In the genomic region with DNA sequence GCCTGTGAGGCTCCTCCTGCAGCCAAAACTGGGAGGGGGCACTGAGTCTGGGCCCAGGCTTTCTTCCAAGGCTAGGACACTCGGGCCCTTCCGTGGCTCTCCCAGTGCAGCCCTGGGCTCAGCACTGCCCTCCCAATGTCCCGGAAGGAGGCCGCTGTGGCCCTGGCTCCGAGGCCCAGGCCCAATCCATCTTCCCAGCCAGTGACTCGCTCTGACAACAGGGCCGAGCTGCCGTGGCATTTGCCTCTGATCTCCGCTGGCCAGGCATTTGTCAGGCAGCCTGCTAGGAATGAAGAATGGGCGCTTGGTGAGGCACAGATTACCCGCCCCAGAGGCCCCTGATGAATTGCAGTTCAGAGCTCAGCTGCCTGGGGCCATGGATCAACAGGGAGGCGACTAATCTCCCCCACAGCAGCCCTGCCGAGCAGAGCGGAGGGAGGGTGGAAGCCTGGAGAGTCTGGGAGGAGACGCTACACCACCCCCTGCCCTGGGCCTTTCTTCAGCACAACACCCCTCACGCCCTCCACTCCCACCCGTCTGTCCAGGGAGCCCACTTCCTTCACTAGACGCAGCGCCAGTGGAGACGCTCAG, we compare ENCODE assay signal across 8 cellular contexts. TPM values are rescaled to one million over a fixed set of nuclear protein-coding genes. Genes with fewer than 3 reads are reported as not detected.
DNase-seq lines count a peak whose midpoint lies in the region; ATAC-seq, FAIRE-seq and TF ChIP-seq lines count a peak whose summit lies in the region.

No MANE protein-coding gene starts in this region.

- no peaks in the 10 kb centered on the region for H3K9me3 Mint-ChIP-seq in CD8-positive, alpha-beta T cell

- no peak overlapping the region for H3K4me3 Mint-ChIP-seq in CD8-positive, alpha-beta T cell

- peaks cover 3% of the 10 kb centered on the region for H3K36me3 Mint-ChIP-seq in CD8-positive, alpha-beta T cell

- no peak overlapping the region for H3K4me3 ChIP-seq in CD8-positive, alpha-beta T cell (ENCODE audit: low read depth, low read length)
- H3K4me3 ChIP-seq in bronchial epithelial cell (ENCODE audit: low read depth, low read length) (no peak overlapping the region), muscle layer of duodenum (ENCODE audit: low read depth in 1 of 2, low read length in 2 of 2) (peak overlapping the region in 1 of 2 donors; percentile 16)

- no peak for ATAC-seq in CD8-positive, alpha-beta T cell
- ATAC-seq in HG03571 (IDR thresholded peaks at IDR 0.05; ENCODE audit: unreplicated experiment) (no peak), GM19328 (IDR thresholded peaks at IDR 0.05; ENCODE audit: unreplicated experiment) (no peak)

- H3K27ac Mint-ChIP-seq in CD8-positive, alpha-beta T cell, result peak overlapping the region; percentile 92

- no peak overlapping the region for H3K27ac ChIP-seq in CD8-positive, alpha-beta T cell (ENCODE audit: low read depth, low read length)
- peak overlapping the region; percentile 63 for H3K27ac ChIP-seq in muscle layer of duodenum (ENCODE audit: low read length)

- no peaks in the 10 kb centered on the region for H3K36me3 ChIP-seq in CD8-positive, alpha-beta T cell (ENCODE audit: insufficient read depth, low read length)
- H3K36me3 ChIP-seq in bronchial epithelial cell (ENCODE audit: control insufficient read depth, insufficient read depth, low read length), result no peaks in the 10 kb centered on the region
- no peaks in the 10 kb centered on the region for H3K36me3 ChIP-seq in muscle layer of duodenum (ENCODE audit: control insufficient read depth in 1 of 2, insufficient read depth in 2 of 2, low read length in 2 of 2)

- intact Hi-C loops in CD8-positive, alpha-beta T cell (cut with DNase I, micrococcal nuclease), result loop anchor here in 1 of 2 experiments (5.0 kb wide), 1 partner anchor 389 kb away; no protein-coding TSS in a partner anchor

- no peak for TF ChIP-seq CTCF in CD8-positive, alpha-beta T cell (IDR thresholded peaks at IDR 0.05)
- no peak for TF ChIP-seq CTCF in bronchial epithelial cell (IDR thresholded peaks at IDR 0.05; ENCODE audit: insufficient read depth, low read length, severe bottlenecking)

- peaks cover 49% of the 10 kb centered on the region for H3K4me1 Mint-ChIP-seq in CD8-positive, alpha-beta T cell (ENCODE audit: low read depth)

- no peaks in the 10 kb centered on the region for H3K27me3 ChIP-seq in CD8-positive, alpha-beta T cell (ENCODE audit: insufficient read depth, low read length)
- no peaks in the 10 kb centered on the region for H3K27me3 ChIP-seq in bronchial epithelial cell (ENCODE audit: control insufficient read depth, insufficient read depth, low read length)
- no peaks in the 10 kb centered on the region for H3K27me3 ChIP-seq in muscle layer of duodenum (ENCODE audit: low read depth, low read length)

- H3K4me1 ChIP-seq in CD8-positive, alpha-beta T cell (ENCODE audit: insufficient read depth, low read length), result peaks cover 47% of the 10 kb centered on the region
- H3K4me1 ChIP-seq in muscle layer of duodenum (ENCODE audit: control insufficient read depth in 1 of 2, insufficient read depth in 2 of 2, low read length in 2 of 2), result peaks cover 15 to 34% of the 10 kb centered on the region in 2 donors

- DNase-seq in CD8-positive, alpha-beta T cell, result no peak
- DNase-seq in LHCN-M2 (ENCODE audit: low read depth) (peak; percentile 17), bronchial epithelial cell (ENCODE audit: low read depth) (peak; percentile 42), NCI-H1105 treated with DMSO at 0.1 percent for 48 hours (lab: John Stamatoyannopoulos, UW) (no peak)
- no peak for DNase-seq in stimulated activated CD4-positive, alpha-beta T cell treated with anti-CD3 and anti-CD28 coated beads, Interleukin-1b, Interleukin-23, amount 100 ng/mL, for 48 hours

- H3K9me3 ChIP-seq in CD8-positive, alpha-beta T cell (ENCODE audit: low read length), result no peaks in the 10 kb centered on the region
- H3K9me3 ChIP-seq in muscle layer of duodenum (ENCODE audit: control insufficient read depth in 1 of 2, low read length in 2 of 2), result no peaks in the 10 kb centered on the region

- CTCF ChIA-PET in CD8-positive, alpha-beta T cell (lab: Charles Lee), result interaction anchor here (0.9 to 12.9 kb wide), 19 partner anchors 7 to 390 kb away, joined by 3 to 431 read pairs (median 11); a partner anchor contains a TSS

- FAIRE-seq in bronchial epithelial cell (lab: Jason Lieb, UNC), result no peak

- POLR2A ChIA-PET in CD8-positive, alpha-beta T cell (lab: Charles Lee), result interaction anchor here (0.5 to 2.7 kb wide), 10 partner anchors 8 to 1016 kb away, joined by 3 to 20 read pairs (median 4); no protein-coding TSS in a partner anchor

- H3K27me3 Mint-ChIP-seq in CD8-positive, alpha-beta T cell (ENCODE audit: low read depth), result no peaks in the 10 kb centered on the region

RNA-seq across cellular contexts. Expression of a gene that starts 8.3 kb away (rescaled TPM):
- total RNA-seq in CD8-positive, alpha-beta T cell, result 1 to 10 TPM; 9.1 to 9.6 TPM
- total RNA-seq in LHCN-M2 (2014; rRNA removed) (not detected in 2 replicates), bronchial epithelial cell (not detected in 2 replicates)
- not detected for polyA plus RNA-seq in LHCN-M2 (2012)

RNA-seq across cellular contexts. Expression of a gene that starts 19.2 kb away (rescaled TPM):
- total RNA-seq in CD8-positive, alpha-beta T cell, result 1 to 10 TPM; 1.3 to 1.8 TPM
- total RNA-seq in LHCN-M2 (2014; rRNA removed) (not detected in 2 replicates), bronchial epithelial cell (under 0.01 TPM in 1 of 2 replicates, not detected in the other)
- not detected for polyA plus RNA-seq in LHCN-M2 (2012)

Comparison
In these comparisons a context has a peak if more than half of its experiments do, and no peak if none do; other contexts are left out.
1. DNase-seq: peak in LHCN-M2 (single experiment) and bronchial epithelial cell (single experiment); none in CD8-positive, alpha-beta T cell (0 of 7), stimulated activated CD4-positive, alpha-beta T cell treated with anti-CD3 and anti-CD28 coated beads, Interleukin-1b, Interleukin-23, amount 100 ng/mL, for 48 hours (single experiment) and NCI-H1105 treated with DMSO at 0.1 percent for 48 hours (single experiment).
2. RNA of a gene that starts 8.3 kb away (total RNA-seq): 9.1 to 9.6 TPM in CD8-positive, alpha-beta T cell; not detected in LHCN-M2 and not detected in bronchial epithelial cell; every median in the first group is over 10 times any median in the second.